22 cellular contexts compared by ENCODE assay signal in the genomic region with DNA sequence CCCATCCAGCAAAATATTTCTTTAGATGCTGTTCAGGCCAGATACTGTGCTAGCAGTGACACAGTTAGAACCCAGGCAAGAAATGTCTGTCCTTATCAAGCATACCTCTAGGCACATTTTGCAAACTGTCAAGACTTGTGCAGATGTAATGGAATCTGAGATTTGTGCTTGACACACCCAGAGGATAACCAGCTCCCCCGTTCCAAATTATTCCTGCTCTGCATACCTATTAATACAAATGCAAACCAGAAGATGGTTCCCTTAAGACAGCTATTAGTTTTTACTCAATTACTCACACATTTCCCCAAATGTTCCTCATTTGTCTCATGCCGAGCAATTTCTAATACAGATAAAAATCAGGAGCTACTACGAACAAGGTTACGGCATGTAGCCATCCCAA. TPM values are rescaled to one million over a fixed set of nuclear protein-coding genes. Genes with fewer than 3 reads are reported as not detected.
DNase-seq lines count a peak whose midpoint lies in the region; ATAC-seq and TF ChIP-seq lines count a peak whose summit lies in the region.
"Had no signal": no experiment of that assay in that cellular context is flagged by ENCODE, and none has a peak within 500 bp of the region (broad histone marks: within the 10 kb centered on the region; RNA-seq: fewer than 3 reads in every experiment).

No MANE protein-coding gene starts in this region.

- intact Hi-C loops in A673 (cut with micrococcal nuclease; ENCODE audit: unreplicated experiment) = no loop called here

- H3K27me3 Mint-ChIP-seq in mesothelial cell of epicardium (ENCODE audit: low read depth) (no peaks in the 10 kb centered on the region), osteocyte (ENCODE audit: unreplicated experiment) (no peaks in the 10 kb centered on the region)
- H3K27me3 Mint-ChIP-seq: CD4-positive, alpha-beta T cell; CD8-positive, alpha-beta memory T cell had no signal

- no peak for ATAC-seq in GM19328 (IDR thresholded peaks at IDR 0.05; ENCODE audit: unreplicated experiment)
- ATAC-seq: GM23338 had no signal

- H3K9me3 Mint-ChIP-seq in mesothelial cell of epicardium (no peaks in the 10 kb centered on the region), osteocyte (ENCODE audit: unreplicated experiment) (no peaks in the 10 kb centered on the region)
- H3K9me3 Mint-ChIP-seq: CD14-positive monocyte; CD4-positive, alpha-beta T cell; CD8-positive, alpha-beta memory T cell; GM23338; H9 had no signal

- H3K4me1 ChIP-seq in A673 (ENCODE audit: insufficient read depth, low read length, poor library complexity, severe bottlenecking) = peaks cover 61% of the 10 kb centered on the region
- peaks cover 31% of the 10 kb centered on the region for H3K4me1 ChIP-seq in smooth muscle cell (ENCODE audit: low read depth)
- H3K4me1 ChIP-seq: BE2C had no signal

- H3K36me3 Mint-ChIP-seq in mesothelial cell of epicardium = peaks cover 9% of the 10 kb centered on the region
- H3K36me3 Mint-ChIP-seq in osteocyte (ENCODE audit: unreplicated experiment) = peaks cover 5% of the 10 kb centered on the region

- TF ChIP-seq CTCF in A673 (conservative IDR thresholded peaks at IDR 0.05; ENCODE audit: low read depth, low read length) = no peak
- TF ChIP-seq CTCF in VCaP (conservative IDR thresholded peaks at IDR 0.05) = no peak
- no peak for TF ChIP-seq CTCF in mesothelial cell of epicardium (IDR thresholded peaks at IDR 0.05; ENCODE audit: unreplicated experiment)
- TF ChIP-seq CTCF in smooth muscle cell (IDR thresholded peaks at IDR 0.05; ENCODE audit: borderline replicate concordance, insufficient read depth, poor library complexity, severe bottlenecking) = no peak
- no peak for TF ChIP-seq CTCF in osteocyte (IDR thresholded peaks at IDR 0.05)

- CTCF ChIA-PET in A673 (lab: Charles Lee) = no interaction called here

- H3K9me3 ChIP-seq in A673 (ENCODE audit: low read depth, low read length, poor library complexity, severe bottlenecking) (no peaks in the 10 kb centered on the region), smooth muscle cell (replicated peaks; ENCODE audit: low read depth) (no peaks in the 10 kb centered on the region)
- H3K9me3 ChIP-seq: BE2C; BLaER1 treated with 17β-estradiol and CSF1 and Interleukin-3, amounts not matched to agents 10 nM and 100 nM had no signal

- H3K4me2 ChIP-seq in smooth muscle cell = no peak overlapping the region
- H3K4me2 ChIP-seq: GM23338 had no signal

- no peak overlapping the region for H3K9ac ChIP-seq in smooth muscle cell (ENCODE audit: low read depth)
- H3K9ac ChIP-seq: BLaER1 treated with 17β-estradiol and CSF1 and Interleukin-3, amounts not matched to agents 10 nM and 100 nM had no signal

- no peak overlapping the region for H3K4me3 ChIP-seq in A673 (ENCODE audit: low read depth, low read length, poor library complexity, severe bottlenecking)
- no peak overlapping the region for H3K4me3 ChIP-seq in smooth muscle cell
- H3K4me3 ChIP-seq: BLaER1 treated with 17β-estradiol and CSF1 and Interleukin-3, amounts not matched to agents 10 nM and 100 nM; GM23338 had no signal

- BruUV-seq in A673 (replicated peaks; lab: Mats Ljungman, UMichigan) = no TSS peak

- POLR2A ChIA-PET in A673 (lab: Charles Lee; ENCODE audit: low non-redundant PET) = no interaction called here

- 77% methylated on average over 4 of the region's 4 CpGs for WGBS in smooth muscle cell (ENCODE audit: low lambda C conversion rate)

- H3K27ac Mint-ChIP-seq in mesothelial cell of epicardium (peak overlapping the region; percentile 31), osteocyte (ENCODE audit: unreplicated experiment) (no peak overlapping the region)
- H3K27ac Mint-ChIP-seq: CD14-positive monocyte; CD4-positive, alpha-beta T cell; GM23338; H9 had no signal

- H3F3A ChIP-seq in smooth muscle cell (ENCODE audit: low read depth) = peaks cover 21% of the 10 kb centered on the region

- no peak overlapping the region for H2AFZ ChIP-seq in smooth muscle cell (ENCODE audit: low read depth)
- H2AFZ ChIP-seq: GM23338 had no signal

- H3K27ac ChIP-seq in A673 (ENCODE audit: low read depth, low read length, poor library complexity, severe bottlenecking) = peak overlapping the region; percentile 49
- H3K27ac ChIP-seq in VCaP = peak overlapping the region; percentile 74
- H3K27ac ChIP-seq in smooth muscle cell (ENCODE audit: low read depth) = peak overlapping the region; percentile 96
- H3K27ac ChIP-seq: 22Rv1; BLaER1 treated with 17β-estradiol and CSF1 and Interleukin-3, amounts not matched to agents 10 nM and 100 nM had no signal

- peaks cover 75% of the 10 kb centered on the region for H3K79me2 ChIP-seq in smooth muscle cell (ENCODE audit: low read depth)

- no peak for DNase-seq in A673 (ENCODE audit: low spot score)
- DNase-seq in mesothelial cell of epicardium (ENCODE audit: low spot score in 2 of 2, unreplicated experiment in 2 of 2) = no peak
- no peak for DNase-seq in smooth muscle cell (lab: John Stamatoyannopoulos, UW; ENCODE audit: unreplicated experiment)
- no peak for DNase-seq in HCEC 1CT
- no peak for DNase-seq in osteocyte (ENCODE audit: extremely low spot score, unreplicated experiment)
- no peak for DNase-seq in T1000 (lab: John Stamatoyannopoulos, UW)
- DNase-seq: ACHN; AML-193; BE2C; CD4-positive, alpha-beta T cell; CD8-positive, alpha-beta memory T cell; DMS 273 treated with DMSO at 0.1 percent for 48 hours; DMS79; EL; GDM1; H9 had no signal

- H3K36me3 ChIP-seq in A673 (ENCODE audit: insufficient read depth, low read length, poor library complexity, severe bottlenecking) = no peaks in the 10 kb centered on the region
- H3K36me3 ChIP-seq in smooth muscle cell (ENCODE audit: low read depth) = no peaks in the 10 kb centered on the region
- H3K36me3 ChIP-seq: BE2C had no signal

- H3K4me3 Mint-ChIP-seq in mesothelial cell of epicardium = no peak overlapping the region
- no peak overlapping the region for H3K4me3 Mint-ChIP-seq in osteocyte (ENCODE audit: unreplicated experiment)
- H3K4me3 Mint-ChIP-seq: CD14-positive monocyte; CD4-positive, alpha-beta T cell; GM23338; H9 had no signal

- no peaks in the 10 kb centered on the region for H4K20me1 ChIP-seq in smooth muscle cell (ENCODE audit: low read depth)

- H3K27me3 ChIP-seq in A673 (replicated peaks; ENCODE audit: insufficient read depth, low read depth, low read length, poor library complexity) (no peaks in the 10 kb centered on the region), smooth muscle cell (ENCODE audit: low read depth) (no peaks in the 10 kb centered on the region)
- H3K27me3 ChIP-seq: BE2C; BLaER1 treated with 17β-estradiol and CSF1 and Interleukin-3, amounts not matched to agents 10 nM and 100 nM had no signal

- H3K4me1 Mint-ChIP-seq in mesothelial cell of epicardium (peaks cover 62% of the 10 kb centered on the region), osteocyte (ENCODE audit: unreplicated experiment) (peaks cover 70% of the 10 kb centered on the region)

RNA-seq across cellular contexts. Expression of gene ATXN1, which starts 40.4 kb away (rescaled TPM):
- total RNA-seq in A673 (2021) = 25.6 and 25.7 TPM in 2 replicates
- 54.6 to 62.9 TPM (median 59.5 TPM) in 3 replicates for total RNA-seq in mesothelial cell of epicardium
- total RNA-seq in smooth muscle cell = 40.6 and 45.8 TPM in 2 replicates
- 17.9 and 22.8 TPM in 2 replicates for polyA plus RNA-seq in smooth muscle cell
- 51.6 and 54.4 TPM in 2 replicates for total RNA-seq in osteocyte
